Comparison of ENCODE assay signal across 8 cellular contexts in genomic region chr5:122844916-122845252, GRCh38. TPM values are rescaled to one million over a fixed set of nuclear protein-coding genes. Genes with fewer than 3 reads are reported as not detected.
DNase-seq lines count a peak whose midpoint lies in the region; ATAC-seq, FAIRE-seq and TF ChIP-seq lines count a peak whose summit lies in the region.

No MANE protein-coding gene starts in this region.

- H3K9me3 ChIP-seq in CD4-positive, alpha-beta memory T cell (ENCODE audit: control insufficient read depth in 1 of 2, low read length in 2 of 2): no peaks in the 10 kb centered on the region
- H3K9me3 ChIP-seq in GM12878 (replicated peaks; ENCODE audit: control insufficient read depth, insufficient read depth, low read length) (no peaks in the 10 kb centered on the region), HepG2 (ENCODE audit: low read length) (no peaks in the 10 kb centered on the region)

- in situ Hi-C loops in GM12878 (cut with MboI): no loop called here
- in situ Hi-C loops in HepG2 (cut with HindIII; ENCODE audit: extremely low pct_ligation_motif_present, low pct_unique_long_range_greater_than_20kb): no loop called here

- H3K9me3 Mint-ChIP-seq in CD4-positive, alpha-beta memory T cell: peaks cover 0 to 3% (median 0%) of the 10 kb centered on the region in 8 donors
- H3K9me3 Mint-ChIP-seq in type B pancreatic cell: no peaks in the 10 kb centered on the region

- peaks cover 24 to 41% (median 33%) of the 10 kb centered on the region in 4 donors for H3K4me1 Mint-ChIP-seq in CD4-positive, alpha-beta memory T cell
- H3K4me1 Mint-ChIP-seq in type B pancreatic cell (ENCODE audit: unreplicated experiment): peaks cover 23% of the 10 kb centered on the region

- H3K9ac ChIP-seq in GM12878 (ENCODE audit: control insufficient read depth, insufficient read depth, low read length): peak overlapping the region; percentile 32; the same call in 1 of the 2 replicates
- H3K9ac ChIP-seq in HepG2 (ENCODE audit: insufficient read depth, low read depth, low read length): peak overlapping the region; percentile 84

- H3K4me2 ChIP-seq in GM12878 (ENCODE audit: control insufficient read depth, insufficient read depth) (peak overlapping the region; percentile 67), HepG2 (ENCODE audit: low read depth, low read length) (peak overlapping the region; percentile 92)

- under 1% methylated on average over 17 of the region's 17 CpGs for WGBS in GM12878 (ENCODE audit: insufficient coverage, insufficient replicate concordance, low lambda C conversion rate, missing lambda C conversion rate)
- WGBS in HepG2 (ENCODE audit: low lambda C conversion rate): 0% methylated on average over 17 of the region's 17 CpGs

- SMC1A ChIA-PET in GM12878 (lab: Charles Lee; ENCODE audit: uncharacterized antibody, unreplicated experiment): interaction anchor here (0.8 to 1.3 kb wide), 3 partner anchors 9 to 125 kb away, joined by 3 read pairs; no protein-coding TSS in a partner anchor

- RAD21 ChIA-PET in GM12878 (lab: Charles Lee; ENCODE audit: unreplicated experiment): interaction anchor here (1.0 to 1.6 kb wide), 2 partner anchors 66 to 142 kb away, joined by 3 to 4 read pairs; no protein-coding TSS in a partner anchor

- peak overlapping the region; percentile 79 to 96 for H3K4me3 ChIP-seq in CD4-positive, alpha-beta memory T cell (ENCODE audit: low read length in 2 of 2)
- peak overlapping the region; percentile 71 for H3K4me3 ChIP-seq in GM12878
- H3K4me3 ChIP-seq in HepG2 (replicated peaks in 1 of 3; ENCODE audit: insufficient read depth in 1 of 3, low read depth in 2 of 3, low read length in 3 of 3): peak overlapping the region; percentile 70 to 91 (median 79)

- H3K27me3 Mint-ChIP-seq in CD4-positive, alpha-beta memory T cell: no peaks in the 10 kb centered on the region
- peaks cover 3% of the 10 kb centered on the region for H3K27me3 Mint-ChIP-seq in type B pancreatic cell

- TF ChIP-seq RAD21 in GM12878 (IDR thresholded peaks at IDR 0.05; ENCODE audit: insufficient read depth, low read depth, low read length): no peak
- TF ChIP-seq RAD21 in HepG2 (CRISPR knock-in tag; IDR thresholded peaks at IDR 0.05): no peak

- H3K4me1 ChIP-seq in CD4-positive, alpha-beta memory T cell (ENCODE audit: insufficient read depth, low read length): peaks cover 25% of the 10 kb centered on the region
- H3K4me1 ChIP-seq in GM12878 (ENCODE audit: control insufficient read depth, insufficient read depth, low read length) (peaks cover 6% of the 10 kb centered on the region), HepG2 (ENCODE audit: insufficient read depth, low read length) (peaks cover 53% of the 10 kb centered on the region)

- FAIRE-seq in GM12878 (lab: Jason Lieb, UNC): peak; percentile 78
- FAIRE-seq in HepG2 (lab: Jason Lieb, UNC): no peak

- H3K27me3 ChIP-seq in CD4-positive, alpha-beta memory T cell (ENCODE audit: insufficient read depth, low read length): no peaks in the 10 kb centered on the region
- no peaks in the 10 kb centered on the region for H3K27me3 ChIP-seq in GM12878 (replicated peaks in 1 of 2; ENCODE audit: control insufficient read depth in 2 of 2, insufficient read depth in 2 of 2, low read length in 1 of 2)
- H3K27me3 ChIP-seq in HepG2 (ENCODE audit: control insufficient read depth in 1 of 2, insufficient read depth in 2 of 2, low read length in 2 of 2): no peaks in the 10 kb centered on the region; a peak in 1 of 5 replicates

- no TSS peak for BruUV-seq in GM12878 (replicated peaks; lab: Mats Ljungman, UMichigan)
- TSS peak; percentile 73 for BruUV-seq in HepG2 (replicated peaks; lab: Mats Ljungman, UMichigan)

- peak overlapping the region; percentile 90 to 94 (median 94) for H3K4me3 Mint-ChIP-seq in CD4-positive, alpha-beta memory T cell
- peak overlapping the region; percentile 91 for H3K4me3 Mint-ChIP-seq in type B pancreatic cell

- no peaks in the 10 kb centered on the region for H3K36me3 ChIP-seq in CD4-positive, alpha-beta memory T cell (ENCODE audit: insufficient read depth, low read length)
- H3K36me3 ChIP-seq in GM12878 (ENCODE audit: control insufficient read depth in 2 of 2, insufficient read depth in 2 of 2, low read length in 1 of 2) (no peaks in the 10 kb centered on the region), HepG2 (replicated peaks in 1 of 2; ENCODE audit: control insufficient read depth in 1 of 2, insufficient read depth in 2 of 2, low read length in 2 of 2) (no peaks in the 10 kb centered on the region)

- H3K27ac ChIP-seq in CD4-positive, alpha-beta memory T cell (ENCODE audit: low read depth, low read length): peak overlapping the region; percentile 68
- H3K27ac ChIP-seq in GM12878 (ENCODE audit: control insufficient read depth, insufficient read depth) (no peak overlapping the region), HepG2 (ENCODE audit: extremely low read length, insufficient read depth, low read length) (peak overlapping the region; percentile 96)

- ATAC-seq in GM19395 (IDR thresholded peaks at IDR 0.05; ENCODE audit: unreplicated experiment) (peak; percentile 59), HG03378 (IDR thresholded peaks at IDR 0.05; ENCODE audit: unreplicated experiment) (peak; percentile 50), GM12878 (peak; percentile 63), HepG2 (no peak)

- H2AFZ ChIP-seq in GM12878 (ENCODE audit: control insufficient read depth, low read depth, low read length) (peak overlapping the region; percentile 86), HepG2 (ENCODE audit: low read length) (peak overlapping the region; percentile 76)

- H3K27ac Mint-ChIP-seq in CD4-positive, alpha-beta memory T cell: peak overlapping the region; percentile 87 to 94 (median 92)
- H3K27ac Mint-ChIP-seq in type B pancreatic cell: peak overlapping the region; percentile 91

- CTCF ChIA-PET in CD4-positive, alpha-beta memory T cell (lab: Charles Lee; ENCODE audit: partially characterized antibody): interaction anchor here (0.5 to 1.5 kb wide), 4 partner anchors 14 to 578 kb away, joined by 3 to 5 read pairs (median 3); partner anchors contain the start of gene CEP120
- CTCF ChIA-PET in GM12878 (lab: Yijun Ruan, JAX): interaction anchor here (0.7 to 1.4 kb wide), 6 partner anchors 18 to 183 kb away, joined by 3 to 4 read pairs (median 3); no protein-coding TSS in a partner anchor
- CTCF ChIA-PET in HepG2 (lab: Yijun Ruan, JAX; ENCODE audit: low intra/inter-chr PET ratio, low total read pairs): no interaction called here

- no peak for TF ChIP-seq CTCF in GM12878 (IDR thresholded peaks at IDR 0.05 in 2 of 3, conservative IDR thresholded peaks at IDR 0.05 in 1 of 3; ENCODE audit: control insufficient read depth in 2 of 3, extremely low read depth in 1 of 3, insufficient read depth in 1 of 3, low read depth in 3 of 3, low read length in 3 of 3)
- TF ChIP-seq CTCF in HepG2 (CRISPR knock-in tag; IDR thresholded peaks at IDR 0.05): no peak
- TF ChIP-seq CTCF in type B pancreatic cell (conservative IDR thresholded peaks at IDR 0.05): no peak

- H4K20me1 ChIP-seq in GM12878 (ENCODE audit: control insufficient read depth, insufficient read depth) (no peaks in the 10 kb centered on the region), HepG2 (ENCODE audit: insufficient read depth, low read length) (no peaks in the 10 kb centered on the region)

- POLR2A ChIA-PET in CD4-positive, alpha-beta memory T cell (lab: Charles Lee; ENCODE audit: partially characterized antibody): interaction anchor here (1.0 to 3.1 kb wide), 6 partner anchors 58 to 884 kb away, joined by 4 to 25 read pairs (median 5); partner anchors contain the start of genes CEP120, SNX2 and SRFBP1
- POLR2A ChIA-PET in GM12878 (lab: Charles Lee): no interaction called here
- POLR2A ChIA-PET in HepG2 (lab: Yijun Ruan, JAX): interaction anchor here (1.1 to 2.2 kb wide), 5 partner anchors 54 to 579 kb away, joined by 4 to 8 read pairs (median 4); partner anchors contain the start of genes CEP120 and SNX2

- H3K36me3 Mint-ChIP-seq in CD4-positive, alpha-beta memory T cell: peaks cover 0 to 1% of the 10 kb centered on the region in 2 donors
- H3K36me3 Mint-ChIP-seq in type B pancreatic cell: peaks cover 3% of the 10 kb centered on the region

- H3K79me2 ChIP-seq in GM12878 (ENCODE audit: control insufficient read depth, insufficient read depth, low read length) (no peaks in the 10 kb centered on the region), HepG2 (ENCODE audit: insufficient read depth, low read length) (no peaks in the 10 kb centered on the region)

- TF ChIP-seq EP300 in GM12878 (IDR thresholded peaks at IDR 0.05; ENCODE audit: borderline replicate concordance in 1 of 2, control insufficient read depth in 1 of 2, low read depth in 2 of 2, low read length in 2 of 2) (no peak), HepG2 (IDR thresholded peaks at IDR 0.05; ENCODE audit: low read depth in 2 of 2, low read length in 2 of 2) (no peak), HepG2 (CRISPR knock-in tag; IDR thresholded peaks at IDR 0.05; ENCODE audit: borderline replicate concordance) (no peak)

- DNase-seq in CD4-positive, alpha-beta memory T cell: no peak
- no peak for DNase-seq in GM12878 (ENCODE audit: low read depth, low spot score)
- no peak for DNase-seq in HepG2 (ENCODE audit: low spot score)
- DNase-seq in type B pancreatic cell (ENCODE audit: extremely low spot score, unreplicated experiment): no peak
- no peak for DNase-seq in middle frontal gyrus (ENCODE audit: extremely low spot score, low spot score)
- DNase-seq in D341Med (ENCODE audit: low spot score): no peak

- TF ChIP-seq POLR2A in GM12878 (IDR thresholded peaks at IDR 0.05; ENCODE audit: low read depth, low read length) (no peak), HepG2 (IDR thresholded peaks at IDR 0.05; ENCODE audit: insufficient read depth in 1 of 2, low read depth in 2 of 2, low read length in 2 of 2) (no peak)

- intact Hi-C loops in CD4-positive, alpha-beta memory T cell (cut with micrococcal nuclease): loop anchor here (5.0 to 10.0 kb wide), 2 partner anchors 577 to 670 kb away; partner anchors contain the start of genes CEP120 and CSNK1G3
- intact Hi-C loops in GM12878 (cut with micrococcal nuclease; ENCODE audit: unreplicated experiment): no loop called here
- intact Hi-C loops in HepG2 (cut with micrococcal nuclease; ENCODE audit: unreplicated experiment): loop anchor here (5.0 to 10.0 kb wide), 3 partner anchors 140 to 670 kb away; partner anchors contain the start of genes CSNK1G3 and PPIC

RNA-seq across cellular contexts. Expression of gene SNX24, which starts 0.5 kb away (rescaled TPM):
- total RNA-seq in CD4-positive, alpha-beta memory T cell: 1 to 10 TPM; 4.4 to 7.2 TPM
- 1 to 10 TPM; 2.7 to 4.3 TPM for polyA plus RNA-seq in CD4-positive, alpha-beta memory T cell
- not detected in 2 replicates for total RNA-seq in GM12878 (2013; cell fraction: nucleolus; rRNA removed)
- total RNA-seq in GM12878 (2014; rRNA removed): 3.5 and 3.8 TPM in 2 replicates
- total RNA-seq in GM12878 (2014; rRNA removed; fragmentation: Illumina TruSeq; extraction: Trizol): 2.9 and 4.4 TPM in 2 replicates
- total RNA-seq in GM12878 (2021): 2.7 and 5.0 TPM in 2 replicates
- 9.1 TPM for polyA plus RNA-seq in GM12878 (2011; ENCODE audit: low read depth)
- 0.12 and 0.15 TPM in 2 replicates for polyA plus RNA-seq in GM12878 (2011; rRNA removed)
- polyA plus RNA-seq in GM12878 (2011; cell fraction: cytosol; rRNA removed): 0.07 and 0.15 TPM in 2 replicates
- polyA plus RNA-seq in GM12878 (2011; cell fraction: nucleus; rRNA removed): 0.18 and 0.31 TPM in 2 replicates
- polyA plus RNA-seq in GM12878 (2012): 2.3 and 2.9 TPM in 2 replicates
- polyA plus RNA-seq in GM12878 (2014; fragmentation: Illumina TruSeq; extraction: Trizol): 6.6 and 11.6 TPM in 2 replicates
- polyA plus RNA-seq in GM12878 (2014; fragmentation: Nextera tagmentation; extraction: Ambion mirVana): 1 to 10 TPM; 4.4 to 4.5 TPM
- 2.7 and 3.4 TPM in 2 replicates for polyA plus RNA-seq in GM12878 (2014; rRNA removed)
- 1 to 10 TPM; 1.2 to 2.1 TPM for polyA plus RNA-seq in GM12878 (2016; fragmentation: Nextera tagmentation; extraction: Ambion mirVana)
- not detected in 2 replicates for polyA minus RNA-seq in GM12878 (2011; rRNA and poly(A)+ RNA removed)
- polyA minus RNA-seq in GM12878 (2011; cell fraction: cytosol; rRNA and poly(A)+ RNA removed): not detected in 2 replicates
- not detected in 2 replicates for polyA minus RNA-seq in GM12878 (2011; cell fraction: nucleus; rRNA and poly(A)+ RNA removed)
- 23.7 and 29.2 TPM in 2 replicates for total RNA-seq in HepG2 (2016; rRNA removed; fragmentation: Illumina TruSeq; extraction: Trizol)
- 22.5 and 24.9 TPM in 2 replicates for total RNA-seq in HepG2 (2016; cell fraction: cytosol; rRNA removed; fragmentation: Illumina TruSeq; extraction: Trizol; ENCODE audit: low read depth)
- total RNA-seq in HepG2 (2016; cell fraction: insoluble cytoplasmic fraction; rRNA removed; fragmentation: Illumina TruSeq; extraction: Trizol): 23.6 and 26.5 TPM in 2 replicates
- total RNA-seq in HepG2 (2016; cell fraction: membrane; rRNA removed; fragmentation: Illumina TruSeq; extraction: Trizol): 31.1 and 36.2 TPM in 2 replicates
- total RNA-seq in HepG2 (2016; cell fraction: nucleus; rRNA removed; fragmentation: Illumina TruSeq; extraction: Trizol): 16.0 and 18.5 TPM in 2 replicates
- 7.2 and 7.8 TPM in 2 replicates for polyA plus RNA-seq in HepG2 (2011; rRNA removed)
- polyA plus RNA-seq in HepG2 (2011; cell fraction: cytosol; rRNA removed): 4.3 and 6.5 TPM in 2 replicates
- 4.3 and 7.3 TPM in 2 replicates for polyA plus RNA-seq in HepG2 (2011; cell fraction: nucleus; rRNA removed)
- 15.6 and 17.8 TPM in 2 replicates for polyA plus RNA-seq in HepG2 (2012)
- 32.2 and 32.6 TPM in 2 replicates for polyA plus RNA-seq in HepG2 (2016; cell fraction: cytosol; fragmentation: Illumina TruSeq; extraction: Trizol; ENCODE audit: low read depth)
- polyA plus RNA-seq in HepG2 (2016; cell fraction: insoluble cytoplasmic fraction; fragmentation: Illumina TruSeq; extraction: Trizol; ENCODE audit: low read depth): 27.7 and 29.9 TPM in 2 replicates
- polyA plus RNA-seq in HepG2 (2016; cell fraction: membrane; fragmentation: Illumina TruSeq; extraction: Trizol; ENCODE audit: low read depth): 35.2 and 37.5 TPM in 2 replicates
- 19.2 and 19.8 TPM in 2 replicates for polyA plus RNA-seq in HepG2 (2016; cell fraction: nucleus; fragmentation: Illumina TruSeq; extraction: Trizol; ENCODE audit: insufficient read depth, low read depth)
- 2.5 and 4.8 TPM in 2 replicates for polyA minus RNA-seq in HepG2 (2011; rRNA and poly(A)+ RNA removed; ENCODE audit: low replicate concordance)
- 5.9 and 7.8 TPM in 2 replicates for polyA minus RNA-seq in HepG2 (2011; cell fraction: cytosol; rRNA and poly(A)+ RNA removed)
- polyA minus RNA-seq in HepG2 (2011; cell fraction: nucleus; rRNA and poly(A)+ RNA removed): 11.8 and 17.7 TPM in 2 replicates
- 13.6 and 14.8 TPM in 2 replicates for total RNA-seq in type B pancreatic cell (ENCODE audit: low replicate concordance)
